29 cellular contexts compared by ENCODE assay signal in genomic region chr2:202583709-202584219, GRCh38.
"Had no signal": no experiment of that assay in that cellular context is flagged by ENCODE, and none has a peak within 500 bp of the region (broad histone marks: within the 10 kb centered on the region; RNA-seq: fewer than 3 reads in every experiment).

No MANE protein-coding gene starts in this region.

- H3K27me3 ChIP-seq: brain microvascular endothelial cell, esophagus squamous epithelium, gastroesophageal sphincter had no signal

- H3K9me3 Mint-ChIP-seq: activated CD4-positive, alpha-beta T cell treated with anti-CD3 and anti-CD28 coated beads, Interleukin-2, amount 10 ng/mL, durations not matched to agents 24 days and 14 days; activated naive CD4-positive, alpha-beta T cell treated with anti-CD3 and anti-CD28 coated beads, Interleukin-2, amount 50 U/mL, for 24 hours; activated T-helper 1 cell treated with anti-CD3 and anti-CD28 coated beads, Interleukin-12 subunit alpha, Interleukin-12 subunit beta, Interleukin-2, Interleukin-4 antibody, amounts not matched to agents 30 ng/mL and 10 ng/mL and 1 ng/mL, durations not matched to agents 14 hours and 24 hours and 36 hours; activated T-helper 2 cell treated with anti-CD3 and anti-CD28 coated beads, Interferon-gamma antibody, Interleukin-2, Interleukin-4, amounts not matched to agents 10 μg/mL and 5 μg/mL and 100 μg/mL, durations not matched to agents 14 hours and 24 hours and 36 hours; central memory CD8-positive, alpha-beta T cell had no signal

- H3K27me3 Mint-ChIP-seq: activated CD4-positive, alpha-beta T cell treated with anti-CD3 and anti-CD28 coated beads for 36 hours; activated naive CD4-positive, alpha-beta T cell treated with anti-CD3 and anti-CD28 coated beads, Interleukin-2, amount 50 U/mL, for 24 hours; central memory CD8-positive, alpha-beta T cell had no signal

- FAIRE-seq: astrocyte, bronchial epithelial cell, endometrium, endothelial cell of umbilical vein had no signal

- H3K36me3 ChIP-seq: brain microvascular endothelial cell, esophagus squamous epithelium, gastroesophageal sphincter had no signal

- H3K4me3 Mint-ChIP-seq: activated CD4-positive, alpha-beta memory T cell treated with anti-CD3 and anti-CD28 coated beads for 36 hours; activated CD4-positive, alpha-beta T cell treated with anti-CD3 and anti-CD28 coated beads for 36 hours; activated CD4-positive, alpha-beta T cell treated with anti-CD3 and anti-CD28 coated beads, Interleukin-2, amount 10 ng/mL, durations not matched to agents 24 days and 14 days; activated CD8-positive, alpha-beta memory T cell treated with anti-CD3 and anti-CD28 coated beads, Interleukin-2, amount 10 ng/mL, durations not matched to agents 7 days and 5 days; activated CD8-positive, alpha-beta T cell treated with anti-CD3 and anti-CD28 coated beads, Interleukin-2, amount 10 ng/mL, durations not matched to agents 7 days and 5 days; activated naive CD4-positive, alpha-beta T cell treated with anti-CD3 and anti-CD28 coated beads for 36 hours; activated naive CD4-positive, alpha-beta T cell treated with anti-CD3 and anti-CD28 coated beads, Interleukin-2, amount 50 U/mL, for 24 hours; activated T-helper 1 cell treated with anti-CD3 and anti-CD28 coated beads, Interleukin-12 subunit alpha, Interleukin-12 subunit beta, Interleukin-2, Interleukin-4 antibody, amounts not matched to agents 30 ng/mL and 10 ng/mL and 1 ng/mL, durations not matched to agents 14 hours and 24 hours and 36 hours; central memory CD8-positive, alpha-beta T cell had no signal

- H3K27ac ChIP-seq: brain microvascular endothelial cell, epithelial cell of prostate, esophagus squamous epithelium, gastroesophageal sphincter had no signal

- H3K4me3 ChIP-seq: esophagus squamous epithelium, gastroesophageal sphincter had no signal

- ATAC-seq: activated CD4-positive, alpha-beta T cell treated with anti-CD3 and anti-CD28 coated beads for 36 hours; activated CD8-positive, alpha-beta memory T cell treated with anti-CD3 and anti-CD28 coated beads, Interleukin-2, amount 10 ng/mL, durations not matched to agents 7 days and 5 days; activated CD8-positive, alpha-beta T cell treated with anti-CD3 and anti-CD28 coated beads, Interleukin-2, amount 10 ng/mL, durations not matched to agents 7 days and 5 days; gastroesophageal sphincter had no signal

- DNase-seq: activated CD4-positive, alpha-beta memory T cell treated with anti-CD3 and anti-CD28 coated beads for 36 hours; activated CD4-positive, alpha-beta T cell treated with anti-CD3 and anti-CD28 coated beads for 36 hours; activated CD4-positive, alpha-beta T cell treated with anti-CD3 and anti-CD28 coated beads, Interleukin-2, amount 10 ng/mL, durations not matched to agents 24 days and 14 days; activated CD4-positive, CD25-positive, alpha-beta regulatory T cell; activated CD4-positive, CD25-positive, alpha-beta regulatory T cell treated with anti-CD3 and anti-CD28 coated beads, Interleukin-2, amount 50 U/mL, for 72 hours; activated CD8-positive, alpha-beta memory T cell treated with anti-CD3 and anti-CD28 coated beads, Interleukin-2, amount 10 ng/mL, durations not matched to agents 7 days and 5 days; activated CD8-positive, alpha-beta memory T cell treated with anti-CD3 and anti-CD28 coated beads, Interleukin-2, amount 50 U/mL, for 4 hours; activated CD8-positive, alpha-beta T cell treated with anti-CD3 and anti-CD28 coated beads, Interleukin-2, amount 10 ng/mL, durations not matched to agents 7 days and 5 days; activated effector memory CD4-positive, alpha-beta T cell treated with anti-CD3 and anti-CD28 coated beads, Interleukin-2, amount 50 U/mL, for 16 hours; activated naive CD4-positive, alpha-beta T cell treated with anti-CD3 and anti-CD28 coated beads for 36 hours; activated T-cell treated with anti-CD3 and anti-CD28 coated beads, Interleukin-2, amount 50 U/mL, for 1 hour; activated T-cell treated with anti-CD3 and anti-CD28 coated beads, Interleukin-2, amount 50 U/mL, for 48 hours; amniotic stem cell; anterior cingulate cortex; brain microvascular endothelial cell; effector CD8-positive, alpha-beta T cell; esophagus squamous epithelium; foreskin melanocyte; T-helper 2 cell had no signal

- H3K27ac Mint-ChIP-seq: activated CD4-positive, alpha-beta memory T cell treated with anti-CD3 and anti-CD28 coated beads for 36 hours; activated CD4-positive, alpha-beta T cell treated with anti-CD3 and anti-CD28 coated beads for 36 hours; activated CD4-positive, alpha-beta T cell treated with anti-CD3 and anti-CD28 coated beads, Interleukin-2, amount 10 ng/mL, durations not matched to agents 24 days and 14 days; activated CD8-positive, alpha-beta memory T cell treated with anti-CD3 and anti-CD28 coated beads, Interleukin-2, amount 10 ng/mL, durations not matched to agents 7 days and 5 days; activated CD8-positive, alpha-beta T cell treated with anti-CD3 and anti-CD28 coated beads, Interleukin-2, amount 10 ng/mL, durations not matched to agents 7 days and 5 days; activated naive CD4-positive, alpha-beta T cell treated with anti-CD3 and anti-CD28 coated beads for 36 hours; activated naive CD4-positive, alpha-beta T cell treated with anti-CD3 and anti-CD28 coated beads, Interleukin-2, amount 50 U/mL, for 24 hours; activated T-helper 1 cell treated with anti-CD3 and anti-CD28 coated beads, Interleukin-12 subunit alpha, Interleukin-12 subunit beta, Interleukin-2, Interleukin-4 antibody, amounts not matched to agents 30 ng/mL and 10 ng/mL and 1 ng/mL, durations not matched to agents 14 hours and 24 hours and 36 hours; activated T-helper 2 cell treated with anti-CD3 and anti-CD28 coated beads, Interferon-gamma antibody, Interleukin-2, Interleukin-4, amounts not matched to agents 10 μg/mL and 5 μg/mL and 100 μg/mL, durations not matched to agents 14 hours and 24 hours and 36 hours had no signal

- H3K36me3 Mint-ChIP-seq: activated CD8-positive, alpha-beta memory T cell treated with anti-CD3 and anti-CD28 coated beads, Interleukin-2, amount 10 ng/mL, durations not matched to agents 7 days and 5 days had no signal
